15 cellular contexts compared by ENCODE assay signal in genomic region chr16:88938119-88938932, GRCh38. TPM values are rescaled to one million over a fixed set of nuclear protein-coding genes. Genes with fewer than 3 reads are reported as not detected.
A peak's percentile ranks its signal among the peaks of the same experiment; 100 is the strongest.
DNase-seq lines count a peak whose midpoint lies in the region; ATAC-seq and TF ChIP-seq lines count a peak whose summit lies in the region.
"Had no signal": no experiment of that assay in that cellular context is flagged by ENCODE, and none has a peak within 500 bp of the region (broad histone marks: within the 10 kb centered on the region; RNA-seq: fewer than 3 reads in every experiment).

No MANE protein-coding gene starts in this region.

- no peaks in the 10 kb centered on the region for H3K9me3 Mint-ChIP-seq in activated naive CD8-positive, alpha-beta T cell treated with anti-CD3 and anti-CD28 coated beads, Interleukin-2, amount 50 U/mL, for 24 hours
- no peaks in the 10 kb centered on the region for H3K9me3 Mint-ChIP-seq in activated naive CD8-positive, alpha-beta T cell treated with anti-CD3 and anti-CD28 coated beads for 36 hours
- H3K9me3 Mint-ChIP-seq in stimulated activated naive CD8-positive, alpha-beta T cell treated with anti-CD3 and anti-CD28 coated beads, Interleukin-15, amount 100 ng/mL, for 72 hours: no peaks in the 10 kb centered on the region
- H3K9me3 Mint-ChIP-seq: CD4-positive, CD25-positive, alpha-beta regulatory T cell; H9 had no signal

- peaks cover 10% of the 10 kb centered on the region for H3K4me1 Mint-ChIP-seq in activated naive CD8-positive, alpha-beta T cell treated with anti-CD3 and anti-CD28 coated beads, Interleukin-2, amount 50 U/mL, for 24 hours
- H3K4me1 Mint-ChIP-seq in activated naive CD8-positive, alpha-beta T cell treated with anti-CD3 and anti-CD28 coated beads for 36 hours: peaks cover 6% of the 10 kb centered on the region
- H3K4me1 Mint-ChIP-seq in stimulated activated naive CD8-positive, alpha-beta T cell treated with anti-CD3 and anti-CD28 coated beads, Interleukin-15, amount 100 ng/mL, for 72 hours: peaks cover 15% of the 10 kb centered on the region

- H3K4me1 ChIP-seq in lower lobe of right lung: peaks cover 59% of the 10 kb centered on the region

- peaks cover 29% of the 10 kb centered on the region for H3K27me3 ChIP-seq in lower lobe of right lung (ENCODE audit: low read depth)

- no peak for DNase-seq in activated naive CD8-positive, alpha-beta T cell treated with anti-CD3 and anti-CD28 coated beads, Interleukin-2, amount 50 U/mL, for 24 hours
- DNase-seq in activated naive CD8-positive, alpha-beta T cell treated with anti-CD3 and anti-CD28 coated beads for 36 hours: no peak
- DNase-seq in lower lobe of right lung: no peak
- DNase-seq in stimulated activated naive CD8-positive, alpha-beta T cell treated with anti-CD3 and anti-CD28 coated beads, Interleukin-15, amount 100 ng/mL, for 72 hours: no peak
- DNase-seq in GOT3 (lab: John Stamatoyannopoulos, UW): no peak
- DNase-seq in AG08396 (ENCODE audit: low spot score): no peak
- DNase-seq in NOMO-1 treated with DMSO at 0.1 percent for 48 hours (lab: John Stamatoyannopoulos, UW; ENCODE audit: unreplicated experiment): no peak
- DNase-seq: CD4-positive, CD25-positive, alpha-beta regulatory T cell; effector memory CD4-positive, alpha-beta T cell; H9; left colon; NCI-H1436 treated with DMSO at 0.1 percent for 48 hours had no signal

- H3K4me3 Mint-ChIP-seq in activated naive CD8-positive, alpha-beta T cell treated with anti-CD3 and anti-CD28 coated beads, Interleukin-2, amount 50 U/mL, for 24 hours: no peak overlapping the region
- no peak overlapping the region for H3K4me3 Mint-ChIP-seq in activated naive CD8-positive, alpha-beta T cell treated with anti-CD3 and anti-CD28 coated beads for 36 hours
- H3K4me3 Mint-ChIP-seq in stimulated activated naive CD8-positive, alpha-beta T cell treated with anti-CD3 and anti-CD28 coated beads, Interleukin-15, amount 100 ng/mL, for 72 hours: no peak overlapping the region

- H3K9me3 ChIP-seq in lower lobe of right lung: no peaks in the 10 kb centered on the region

- peak overlapping the region; percentile 70 for H3K4me3 ChIP-seq in lower lobe of right lung

- intact Hi-C loops in lower lobe of right lung (cut with DNase I): no loop called here

- ATAC-seq in activated naive CD8-positive, alpha-beta T cell treated with anti-CD3 and anti-CD28 coated beads, Interleukin-2, amount 50 U/mL, for 24 hours: peak; percentile 29
- no peak for ATAC-seq in lower lobe of right lung
- ATAC-seq in stimulated activated naive CD8-positive, alpha-beta T cell treated with anti-CD3 and anti-CD28 coated beads, Interleukin-15, amount 100 ng/mL, for 72 hours: peak; percentile 38
- ATAC-seq: left colon had no signal

- H3K27me3 Mint-ChIP-seq in activated naive CD8-positive, alpha-beta T cell treated with anti-CD3 and anti-CD28 coated beads, Interleukin-2, amount 50 U/mL, for 24 hours: peaks cover 37% of the 10 kb centered on the region
- peaks cover 53% of the 10 kb centered on the region for H3K27me3 Mint-ChIP-seq in activated naive CD8-positive, alpha-beta T cell treated with anti-CD3 and anti-CD28 coated beads for 36 hours
- H3K27me3 Mint-ChIP-seq in stimulated activated naive CD8-positive, alpha-beta T cell treated with anti-CD3 and anti-CD28 coated beads, Interleukin-15, amount 100 ng/mL, for 72 hours: peaks cover 82% of the 10 kb centered on the region

- H3K36me3 ChIP-seq in lower lobe of right lung: no peaks in the 10 kb centered on the region

- no peak for TF ChIP-seq CTCF in lower lobe of right lung (IDR thresholded peaks at IDR 0.05)

- no peak overlapping the region for H3K27ac Mint-ChIP-seq in activated naive CD8-positive, alpha-beta T cell treated with anti-CD3 and anti-CD28 coated beads, Interleukin-2, amount 50 U/mL, for 24 hours
- H3K27ac Mint-ChIP-seq in activated naive CD8-positive, alpha-beta T cell treated with anti-CD3 and anti-CD28 coated beads for 36 hours: no peak overlapping the region
- H3K27ac Mint-ChIP-seq in stimulated activated naive CD8-positive, alpha-beta T cell treated with anti-CD3 and anti-CD28 coated beads, Interleukin-15, amount 100 ng/mL, for 72 hours: no peak overlapping the region
- H3K27ac Mint-ChIP-seq: H9 had no signal

- H3K27ac ChIP-seq in angular gyrus (ENCODE audit: low read depth, low read length) (peak overlapping the region; percentile 62), lower lobe of right lung (peak overlapping the region; percentile 86)
- H3K27ac ChIP-seq: VCaP had no signal

- no peaks in the 10 kb centered on the region for H3K36me3 Mint-ChIP-seq in activated naive CD8-positive, alpha-beta T cell treated with anti-CD3 and anti-CD28 coated beads, Interleukin-2, amount 50 U/mL, for 24 hours (ENCODE audit: low read depth)
- no peaks in the 10 kb centered on the region for H3K36me3 Mint-ChIP-seq in activated naive CD8-positive, alpha-beta T cell treated with anti-CD3 and anti-CD28 coated beads for 36 hours
- H3K36me3 Mint-ChIP-seq: CD4-positive, CD25-positive, alpha-beta regulatory T cell had no signal

RNA-seq across cellular contexts. Expression of gene CBFA2T3, which starts 38.7 kb away (rescaled TPM):
- under 1 TPM; 0.28 to 0.56 TPM for total RNA-seq in activated naive CD8-positive, alpha-beta T cell treated with anti-CD3 and anti-CD28 coated beads for 36 hours
- total RNA-seq in lower lobe of right lung: 14.3 TPM
- total RNA-seq: RPMI7951 had no signal

Comparison
In these comparisons a context has a peak if more than half of its experiments do, and no peak if none do; other contexts are left out.
1. ATAC-seq: peak in activated naive CD8-positive, alpha-beta T cell treated with anti-CD3 and anti-CD28 coated beads, Interleukin-2, amount 50 U/mL, for 24 hours (single experiment) and stimulated activated naive CD8-positive, alpha-beta T cell treated with anti-CD3 and anti-CD28 coated beads, Interleukin-15, amount 100 ng/mL, for 72 hours (single experiment); none in lower lobe of right lung (0 of 2).